29 cellular contexts compared by ENCODE assay signal in genomic region chr1:111998332-111998731, GRCh38.
"Had no signal": no experiment of that assay in that cellular context is flagged by ENCODE, and none has a peak within 500 bp of the region (broad histone marks: within the 10 kb centered on the region; RNA-seq: fewer than 3 reads in every experiment).

No MANE protein-coding gene starts in this region.

- H3K4me3 ChIP-seq: left lung, lower lobe of right lung, neural progenitor cell, psoas muscle, right lobe of liver, smooth muscle cell, tibial nerve, uterus had no signal

- H3K4me1 ChIP-seq: left lung, lower lobe of right lung, neural progenitor cell, parathyroid adenoma, psoas muscle, right lobe of liver, tibial nerve, uterus had no signal

- H3K4me2 ChIP-seq: neural progenitor cell, smooth muscle cell had no signal

- H3K4me1 Mint-ChIP-seq: immature natural killer cell; natural killer cell; neural progenitor cell; stimulated activated naive CD8-positive, alpha-beta T cell treated with anti-CD3 and anti-CD28 coated beads, Interleukin-15, amount 100 ng/mL, for 72 hours had no signal

- H3K27ac ChIP-seq: left lung, lower lobe of right lung, neural progenitor cell, neutrophil, parathyroid adenoma, psoas muscle, right lobe of liver, tibial nerve, uterus had no signal

- H3K9ac ChIP-seq: neural progenitor cell, parathyroid adenoma had no signal

- ATAC-seq: left colon; left lung; lower lobe of right lung; natural killer cell; psoas muscle; right lobe of liver; stimulated activated memory B cell treated with anti-CD40 and anti-IgM and Interleukin-4, amounts not matched to agents 10 μg/mL and 1 μg/mL and 100 μg/mL, for 72 hours; stimulated activated naive CD8-positive, alpha-beta T cell treated with anti-CD3 and anti-CD28 coated beads, Interleukin-15, amount 100 ng/mL, for 72 hours had no signal

- H3K36me3 Mint-ChIP-seq: immature natural killer cell; naive B cell; natural killer cell; neural progenitor cell; stimulated activated memory B cell treated with anti-CD40 and anti-IgM and Interleukin-4, amounts not matched to agents 10 μg/mL and 1 μg/mL and 100 μg/mL, for 72 hours; type B pancreatic cell had no signal

- H3K36me3 ChIP-seq: left lung, lower lobe of right lung, neural progenitor cell, neutrophil, right lobe of liver, tibial nerve, uterus had no signal

- DNase-seq: immature natural killer cell; kidney; left colon; left lung; lower lobe of right lung; mammary epithelial cell; mesenchymal stem cell; naive B cell; natural killer cell; nephron progenitor cell; occipital lobe; psoas muscle; right lobe of liver; stimulated activated CD4-positive, alpha-beta T cell treated with anti-CD3 and anti-CD28 coated beads, Interleukin-1b, Interleukin-23, amount 100 ng/mL, for 48 hours; stimulated activated CD4-positive, alpha-beta T cell treated with anti-CD3 and anti-CD28 coated beads, Interleukin-2, amount 100 ng/mL, for 48 hours; stimulated activated CD4-positive, alpha-beta T cell treated with anti-CD3 and anti-CD28 coated beads, Interleukin-4, amount 100 ng/mL, for 4 hours; stimulated activated CD8-positive, alpha-beta memory T cell treated with anti-CD3 and anti-CD28 coated beads, Interleukin-4, amount 100 ng/mL, for 48 hours; stimulated activated naive CD4-positive, alpha-beta T cell treated with Interleukin-2 at 50 U/mL for 16 hours; stimulated activated naive CD8-positive, alpha-beta T cell treated with anti-CD3 and anti-CD28 coated beads, Interleukin-15, amount 100 ng/mL, for 72 hours; substantia nigra; uterus had no signal

- H2AFZ ChIP-seq: neural progenitor cell, parathyroid adenoma had no signal

- H3K27me3 ChIP-seq: right lobe of liver, uterus had no signal

- H3K9me3 Mint-ChIP-seq: naive B cell; natural killer cell; nephron progenitor cell; neural progenitor cell; stimulated activated memory B cell treated with anti-CD40 and anti-IgM and Interleukin-4, amounts not matched to agents 10 μg/mL and 1 μg/mL and 100 μg/mL, for 72 hours; stimulated activated naive CD8-positive, alpha-beta T cell treated with anti-CD3 and anti-CD28 coated beads, Interleukin-15, amount 100 ng/mL, for 72 hours; type B pancreatic cell had no signal

- H3K79me2 ChIP-seq: parathyroid adenoma had no signal

- H3K4me3 Mint-ChIP-seq: immature natural killer cell; naive B cell; natural killer cell; nephron progenitor cell; neural progenitor cell; stimulated activated memory B cell treated with anti-CD40 and anti-IgM and Interleukin-4, amounts not matched to agents 10 μg/mL and 1 μg/mL and 100 μg/mL, for 72 hours; stimulated activated naive CD8-positive, alpha-beta T cell treated with anti-CD3 and anti-CD28 coated beads, Interleukin-15, amount 100 ng/mL, for 72 hours; type B pancreatic cell had no signal

- FAIRE-seq: islet of Langerhans, kidney had no signal

- H3K27ac Mint-ChIP-seq: immature natural killer cell; naive B cell; natural killer cell; nephron progenitor cell; neural progenitor cell; stimulated activated memory B cell treated with anti-CD40 and anti-IgM and Interleukin-4, amounts not matched to agents 10 μg/mL and 1 μg/mL and 100 μg/mL, for 72 hours; stimulated activated naive CD8-positive, alpha-beta T cell treated with anti-CD3 and anti-CD28 coated beads, Interleukin-15, amount 100 ng/mL, for 72 hours; type B pancreatic cell had no signal

- H3K9me3 ChIP-seq: left lung, lower lobe of right lung, neutrophil, psoas muscle, right lobe of liver, tibial nerve, uterus had no signal
